In the genomic region with DNA sequence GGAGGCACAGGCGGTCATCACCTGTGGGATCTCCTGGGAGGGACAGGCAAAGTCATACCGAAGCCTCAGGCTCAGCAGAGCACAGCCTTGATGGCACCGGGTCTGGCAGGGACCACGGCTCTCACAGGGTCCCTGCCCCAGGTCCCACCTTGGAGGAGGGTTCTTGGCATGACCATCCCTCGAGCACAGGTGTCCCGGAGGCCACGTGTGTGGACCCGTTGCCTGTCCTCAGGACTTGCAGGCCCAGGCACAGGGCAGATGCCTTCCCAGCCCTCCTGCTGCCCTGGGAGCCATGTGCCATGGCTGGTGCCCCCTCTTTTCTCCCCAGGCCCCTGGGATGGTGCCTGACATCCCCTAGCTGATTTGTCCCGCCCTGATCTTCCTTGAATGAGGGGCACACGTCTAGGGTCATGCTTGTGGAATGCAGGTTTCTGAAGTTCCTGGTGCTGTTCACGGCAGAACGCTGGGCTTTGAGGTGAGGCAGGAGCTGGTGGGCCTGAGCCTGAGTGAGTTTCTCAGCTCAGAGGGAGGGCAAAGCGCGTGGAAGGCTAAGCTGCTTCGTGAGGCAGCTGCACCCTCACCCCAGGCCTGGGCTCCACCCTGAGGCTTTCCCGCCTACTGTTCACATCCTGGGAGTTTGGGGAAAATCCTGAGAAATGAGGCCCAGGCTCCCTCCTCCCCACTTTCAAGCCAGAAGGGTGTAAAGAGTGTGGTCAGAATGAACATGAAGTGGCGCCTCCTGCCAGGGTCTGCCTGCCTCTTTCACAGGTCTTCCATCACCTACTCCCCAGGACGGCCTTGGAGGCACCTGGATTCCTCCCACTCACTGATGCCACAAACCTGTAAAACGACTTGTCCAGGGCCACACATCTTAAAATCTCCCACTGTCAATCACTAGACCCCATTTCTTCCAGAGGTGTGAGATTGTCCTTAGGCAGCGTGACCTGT, we compare ENCODE assay signal across 2 cellular contexts.
TF ChIP-seq lines count a peak whose summit lies in the region.

No MANE protein-coding gene starts in this region.

TF ChIP-seq in HepG2, 621 proteins besides CTCF, POLR2A, EP300 and RAD21:
- no peak for TF ChIP-seq JUND (CRISPR knock-in tag; IDR thresholded peaks at IDR 0.05)
- no peak for TF ChIP-seq ZNF460 (CRISPR knock-in tag; IDR thresholded peaks at IDR 0.05; ENCODE audit: borderline replicate concordance)
- TF ChIP-seq, protein P1, sequence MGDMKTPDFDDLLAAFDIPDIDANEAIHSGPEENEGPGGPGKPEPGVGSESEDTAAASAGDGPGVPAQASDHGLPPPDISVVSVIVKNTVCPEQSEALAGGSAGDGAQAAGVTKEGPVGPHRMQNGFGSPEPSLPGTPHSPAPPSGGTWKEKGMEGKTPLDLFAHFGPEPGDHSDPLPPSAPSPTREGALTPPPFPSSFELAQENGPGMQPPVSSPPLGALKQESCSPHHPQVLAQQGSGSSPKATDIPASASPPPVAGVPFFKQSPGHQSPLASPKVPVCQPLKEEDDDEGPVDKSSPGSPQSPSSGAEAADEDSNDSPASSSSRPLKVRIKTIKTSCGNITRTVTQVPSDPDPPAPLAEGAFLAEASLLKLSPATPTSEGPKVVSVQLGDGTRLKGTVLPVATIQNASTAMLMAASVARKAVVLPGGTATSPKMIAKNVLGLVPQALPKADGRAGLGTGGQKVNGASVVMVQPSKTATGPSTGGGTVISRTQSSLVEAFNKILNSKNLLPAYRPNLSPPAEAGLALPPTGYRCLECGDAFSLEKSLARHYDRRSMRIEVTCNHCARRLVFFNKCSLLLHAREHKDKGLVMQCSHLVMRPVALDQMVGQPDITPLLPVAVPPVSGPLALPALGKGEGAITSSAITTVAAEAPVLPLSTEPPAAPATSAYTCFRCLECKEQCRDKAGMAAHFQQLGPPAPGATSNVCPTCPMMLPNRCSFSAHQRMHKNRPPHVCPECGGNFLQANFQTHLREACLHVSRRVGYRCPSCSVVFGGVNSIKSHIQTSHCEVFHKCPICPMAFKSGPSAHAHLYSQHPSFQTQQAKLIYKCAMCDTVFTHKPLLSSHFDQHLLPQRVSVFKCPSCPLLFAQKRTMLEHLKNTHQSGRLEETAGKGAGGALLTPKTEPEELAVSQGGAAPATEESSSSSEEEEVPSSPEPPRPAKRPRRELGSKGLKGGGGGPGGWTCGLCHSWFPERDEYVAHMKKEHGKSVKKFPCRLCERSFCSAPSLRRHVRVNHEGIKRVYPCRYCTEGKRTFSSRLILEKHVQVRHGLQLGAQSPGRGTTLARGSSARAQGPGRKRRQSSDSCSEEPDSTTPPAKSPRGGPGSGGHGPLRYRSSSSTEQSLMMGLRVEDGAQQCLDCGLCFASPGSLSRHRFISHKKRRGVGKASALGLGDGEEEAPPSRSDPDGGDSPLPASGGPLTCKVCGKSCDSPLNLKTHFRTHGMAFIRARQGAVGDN (CRISPR knock-in tag; IDR thresholded peaks at IDR 0.05): 0 out of 2 replicates have a peak, but pooled peaks have one; percentile 2
- TF ChIP-seq ZNF367 (CRISPR knock-in tag; IDR thresholded peaks at IDR 0.05; ENCODE audit: borderline replicate concordance): no peak

TF ChIP-seq in IMR-90, 13 proteins besides CTCF, POLR2A, EP300 and RAD21:
- TF ChIP-seq BHLHE40 (IDR thresholded peaks at IDR 0.05; ENCODE audit: low read depth, low read length) (no peak), MXI1 (IDR thresholded peaks at IDR 0.05; ENCODE audit: borderline replicate concordance, low read depth, low read length) (no peak), ELK1 (IDR thresholded peaks at IDR 0.05; ENCODE audit: borderline replicate concordance, low read depth, low read length) (no peak), CHD1 (IDR thresholded peaks at IDR 0.05; ENCODE audit: low read depth, low read length) (no peak), CEBPB (IDR thresholded peaks at IDR 0.05; ENCODE audit: low read depth, low read length) (no peak), USF2 (IDR thresholded peaks at IDR 0.05; ENCODE audit: low read depth, low read length) (no peak), RCOR1 (IDR thresholded peaks at IDR 0.05; ENCODE audit: insufficient replicate concordance, low read length) (no peak), RFX5 (IDR thresholded peaks at IDR 0.05; ENCODE audit: low read depth, low read length) (no peak), NFE2L2 (IDR thresholded peaks at IDR 0.05; ENCODE audit: low read depth, low read length) (no peak), MAFK (IDR thresholded peaks at IDR 0.05; ENCODE audit: low read depth, low read length) (no peak), FOS (IDR thresholded peaks at IDR 0.05; ENCODE audit: low read depth, low read length) (no peak)
